ENCODE assay signal across 8 cellular contexts in genomic region chr18:14693051-14693450, GRCh38. TPM values are rescaled to one million over a fixed set of nuclear protein-coding genes. Genes with fewer than 3 reads are reported as not detected.
"Had no signal": no experiment of that assay in that cellular context is flagged by ENCODE, and none has a peak within 500 bp of the region (broad histone marks: within the 10 kb centered on the region; RNA-seq: fewer than 3 reads in every experiment).

No MANE protein-coding gene starts in this region.

RNA-seq across cellular contexts. Expression of gene ANKRD30B, which starts 54.9 kb away (rescaled TPM):
- total RNA-seq: OCI-LY7; PC-9; Right ventricle myocardium inferior; Right ventricle myocardium superior; SJCRH30; SJSA1; T-cell; T-helper 1 cell treated with Interleukin-12 subunit alpha and Interleukin-12 subunit beta and Interleukin-4 antibody, amounts not matched to agents 30 ng/mL and 1 ng/mL, for 36 hours had no signal
